In genomic region chr6:110944681-110945151, GRCh38 we compare ENCODE assay signal across 8 cellular contexts. TPM values are rescaled to one million over a fixed set of nuclear protein-coding genes. Genes with fewer than 3 reads are reported as not detected.
A peak's percentile ranks its signal among the peaks of the same experiment; 100 is the strongest.
DNase-seq lines count a peak whose midpoint lies in the region; ATAC-seq and TF ChIP-seq lines count a peak whose summit lies in the region.

No MANE protein-coding gene starts in this region.

- peak overlapping the region; percentile 50 to 85 (median 75) for H3K27ac Mint-ChIP-seq in CD4-positive, CD25-positive, alpha-beta regulatory T cell

- no peaks in the 10 kb centered on the region for H3K27me3 ChIP-seq in CD4-positive, CD25-positive, alpha-beta regulatory T cell (ENCODE audit: control insufficient read depth, insufficient read depth, low read length)
- no peaks in the 10 kb centered on the region for H3K27me3 ChIP-seq in H7 (ENCODE audit: control insufficient read depth, insufficient read depth, low read length)

- DNase-seq in CD4-positive, CD25-positive, alpha-beta regulatory T cell = peak; percentile 5 to 89 (median 66)
- peak; percentile 96 for DNase-seq in epithelial cell of esophagus (ENCODE audit: low read depth)
- DNase-seq in stimulated activated CD4-positive, alpha-beta T cell treated with anti-CD3 and anti-CD28 coated beads, Interleukin-4, amount 100 ng/mL, for 48 hours (ENCODE audit: low read depth in 2 of 2) = peak; percentile 15 to 25
- no peak for DNase-seq in H7
- DNase-seq in NCI-H187 treated with DMSO at 0.1 percent for 48 hours (lab: John Stamatoyannopoulos, UW) = no peak

- TF ChIP-seq CTCF in epithelial cell of esophagus (IDR thresholded peaks at IDR 0.05; ENCODE audit: insufficient read depth, low read depth, low read length, missing control alignments) = no peak

- H3K9me3 Mint-ChIP-seq in CD4-positive, CD25-positive, alpha-beta regulatory T cell = peaks cover 0 to 3% (median 0%) of the 10 kb centered on the region in 7 donors

- H3K27me3 Mint-ChIP-seq in CD4-positive, CD25-positive, alpha-beta regulatory T cell = no peaks in the 10 kb centered on the region

- H3K4me1 Mint-ChIP-seq in CD4-positive, CD25-positive, alpha-beta regulatory T cell = peaks cover 0 to 9% (median 7%) of the 10 kb centered on the region in 4 donors

- H3K27ac ChIP-seq in CD4-positive, CD25-positive, alpha-beta regulatory T cell (ENCODE audit: insufficient read depth, low read length, poor library complexity, severe bottlenecking) = peak overlapping the region; percentile 38

- ATAC-seq in CD4-positive, CD25-positive, alpha-beta regulatory T cell (ENCODE audit: low read depth in 2 of 2) = peak; percentile 97 to 99
- ATAC-seq in GM19372 (IDR thresholded peaks at IDR 0.05; ENCODE audit: low read depth, unreplicated experiment) (peak; percentile 98), HG03280 (IDR thresholded peaks at IDR 0.05; ENCODE audit: unreplicated experiment) (peak; percentile 100), SK-N-SH treated with all-trans-retinoic acid at 6 μM for 48 hours (peak; percentile 96)

- peaks cover 6% of the 10 kb centered on the region for H3K4me1 ChIP-seq in CD4-positive, CD25-positive, alpha-beta regulatory T cell (ENCODE audit: control insufficient read depth, insufficient read depth, low read length, poor library complexity, severe bottlenecking)

- peak overlapping the region; percentile 4 for H3K4me3 ChIP-seq in CD4-positive, CD25-positive, alpha-beta regulatory T cell (ENCODE audit: low read depth, low read length)
- H3K4me3 ChIP-seq in epithelial cell of esophagus (ENCODE audit: low read length) (no peak overlapping the region), H7 (ENCODE audit: insufficient read depth, low read depth, low read length) (no peak overlapping the region)

- no peak overlapping the region for H3K4me3 Mint-ChIP-seq in CD4-positive, CD25-positive, alpha-beta regulatory T cell

- no peaks in the 10 kb centered on the region for H3K36me3 ChIP-seq in CD4-positive, CD25-positive, alpha-beta regulatory T cell (ENCODE audit: control insufficient read depth, insufficient read depth, low read length)
- H3K36me3 ChIP-seq in H7 (replicated peaks; ENCODE audit: control insufficient read depth, insufficient read depth, low read length) = no peaks in the 10 kb centered on the region

- H3K9me3 ChIP-seq in CD4-positive, CD25-positive, alpha-beta regulatory T cell (ENCODE audit: control insufficient read depth in 2 of 2, low read length in 2 of 2) = no peaks in the 10 kb centered on the region

- H3K36me3 Mint-ChIP-seq in CD4-positive, CD25-positive, alpha-beta regulatory T cell = no peaks in the 10 kb centered on the region

TF ChIP-seq in SK-N-SH treated with all-trans-retinoic acid at 6 μM for 48 hours, 23 proteins besides CTCF, POLR2A, EP300 and RAD21:
- no peak for TF ChIP-seq CSDC2 (CRISPR knock-in tag; IDR thresholded peaks at IDR 0.05)
- TF ChIP-seq SNAI2 (CRISPR knock-in tag; IDR thresholded peaks at IDR 0.05) = no peak
- TF ChIP-seq ISL1 (CRISPR knock-in tag; IDR thresholded peaks at IDR 0.05) = peak; percentile 62; the same call in 1 of the 2 replicates
- no peak for TF ChIP-seq RARB (CRISPR knock-in tag; IDR thresholded peaks at IDR 0.05)
TF ChIP-seq in SK-N-SH treated with all-trans-retinoic acid at 6 μM for 48 hours: peak in this region for 1.

RNA-seq across cellular contexts. Expression of gene GTF3C6, which starts 13.8 kb away (rescaled TPM):
- total RNA-seq in CD4-positive, CD25-positive, alpha-beta regulatory T cell = 39.9 TPM
- 100 to 1,000 TPM; 124 to 213 (median 157) TPM for polyA plus RNA-seq in CD4-positive, CD25-positive, alpha-beta regulatory T cell
- total RNA-seq in H7 (2014; rRNA removed; shearing (Covaris generic)) = 37.1 and 46.0 TPM in 2 replicates

RNA-seq across cellular contexts. Expression of gene RPF2, which starts 37.1 kb away (rescaled TPM):
- total RNA-seq in CD4-positive, CD25-positive, alpha-beta regulatory T cell = 11.0 TPM
- polyA plus RNA-seq in CD4-positive, CD25-positive, alpha-beta regulatory T cell = 10 to 100 TPM; 17.3 to 24.8 (median 22.4) TPM
- total RNA-seq in H7 (2014; rRNA removed; shearing (Covaris generic)) = 35.5 and 46.2 TPM in 2 replicates

Comparison
In these comparisons a context has a peak if more than half of its experiments do, and no peak if none do; other contexts are left out.
1. DNase-seq: peak in CD4-positive, CD25-positive, alpha-beta regulatory T cell (3 of 3), epithelial cell of esophagus (single experiment) and stimulated activated CD4-positive, alpha-beta T cell treated with anti-CD3 and anti-CD28 coated beads, Interleukin-4, amount 100 ng/mL, for 48 hours (2 of 2); none in H7 (single experiment) and NCI-H187 treated with DMSO at 0.1 percent for 48 hours (single experiment).
2. Peak in every context shown above with its lines, with median percentiles within 50 percentile points of each other: ATAC-seq.